Comparison of ENCODE assay signal across 17 cellular contexts in the genomic region with DNA sequence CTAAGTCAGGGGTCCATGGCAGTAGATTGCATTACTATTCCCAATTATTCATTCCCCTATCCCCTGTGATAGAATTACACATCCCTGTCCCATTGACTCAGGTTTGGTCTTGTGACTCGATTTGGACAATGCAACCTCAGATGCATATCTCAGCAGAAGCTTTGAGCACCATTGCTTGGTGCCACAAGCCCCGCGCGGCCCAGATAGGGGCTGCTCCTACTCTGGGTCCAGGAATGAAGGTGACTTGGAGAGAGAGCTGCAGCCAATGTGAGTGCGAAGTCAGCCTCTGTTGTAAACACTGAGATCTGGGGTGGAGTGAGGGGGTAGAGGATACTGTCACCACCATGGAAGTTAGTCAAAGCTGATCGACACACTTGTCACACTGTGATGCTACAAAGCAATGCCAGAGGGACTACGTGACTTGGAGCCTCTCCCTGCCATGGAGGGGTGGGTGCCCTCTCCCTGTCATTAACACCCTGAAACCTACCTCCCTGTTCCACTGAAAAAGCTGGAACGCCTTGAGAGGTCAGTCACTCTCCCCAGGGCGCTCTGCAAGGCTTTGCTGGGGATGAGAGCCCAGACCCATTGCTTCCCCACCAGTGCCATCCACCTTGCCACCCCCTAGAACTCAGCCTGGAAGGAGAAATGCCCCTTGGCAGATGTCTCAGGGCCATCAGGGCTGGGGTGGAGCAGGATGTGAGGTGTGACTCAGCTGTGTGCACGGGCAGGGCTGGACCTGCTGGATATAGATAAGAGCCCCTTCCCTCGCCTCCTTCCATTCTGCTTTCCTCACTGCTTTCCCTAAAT. TPM values are rescaled to one million over a fixed set of nuclear protein-coding genes. Genes with fewer than 3 reads are reported as not detected.
DNase-seq lines count a peak whose midpoint lies in the region; ATAC-seq and TF ChIP-seq lines count a peak whose summit lies in the region.
"Had no signal": no experiment of that assay in that cellular context is flagged by ENCODE, and none has a peak within 500 bp of the region (broad histone marks: within the 10 kb centered on the region; RNA-seq: fewer than 3 reads in every experiment).

No MANE protein-coding gene starts in this region.

- H3K27ac Mint-ChIP-seq in Calu3 (ENCODE audit: unreplicated experiment) = no peak overlapping the region
- H3K27ac Mint-ChIP-seq: activated T-cell treated with anti-CD3 and anti-CD28 coated beads, Interleukin-2, amount 50 U/mL, for 72 hours; T-helper 2 cell treated with Interferon-gamma antibody and Interleukin-4, amounts not matched to agents 5 μg/mL and 100 μg/mL, for 36 hours had no signal

- no peak overlapping the region for H3K4me3 Mint-ChIP-seq in Calu3 (ENCODE audit: low read depth, unreplicated experiment)
- H3K4me3 Mint-ChIP-seq: activated T-cell treated with anti-CD3 and anti-CD28 coated beads, Interleukin-2, amount 50 U/mL, for 72 hours; T-helper 2 cell treated with Interferon-gamma antibody and Interleukin-4, amounts not matched to agents 5 μg/mL and 100 μg/mL, for 36 hours had no signal

- H3K36me3 ChIP-seq in gastroesophageal sphincter (no peaks in the 10 kb centered on the region), gastrocnemius medialis (no peaks in the 10 kb centered on the region), thyroid gland (no peaks in the 10 kb centered on the region)
- H3K36me3 ChIP-seq: ascending aorta had no signal

- peaks cover 16% of the 10 kb centered on the region for H3K4me1 Mint-ChIP-seq in Calu3 (ENCODE audit: low read depth, unreplicated experiment)

- intact Hi-C loops in Calu3 (cut with micrococcal nuclease; ENCODE audit: unreplicated experiment) (no loop called here), gastrocnemius medialis (cut with DNase I; ENCODE audit: low total_unique reads) (no loop called here), thyroid gland (cut with DNase I) (no loop called here)

- no peaks in the 10 kb centered on the region for H3K9me3 Mint-ChIP-seq in Calu3 (ENCODE audit: low read depth, unreplicated experiment)
- H3K9me3 Mint-ChIP-seq: activated T-cell treated with anti-CD3 and anti-CD28 coated beads, Interleukin-2, amount 50 U/mL, for 72 hours; T-helper 2 cell treated with Interferon-gamma antibody and Interleukin-4, amounts not matched to agents 5 μg/mL and 100 μg/mL, for 36 hours had no signal

- no TSS peak for BruUV-seq in Calu3 (replicated peaks; lab: Mats Ljungman, UMichigan)

- H3K4me3 ChIP-seq in gastroesophageal sphincter (no peak overlapping the region), gastrocnemius medialis (no peak overlapping the region), thyroid gland (replicated peaks in 1 of 3) (no peak overlapping the region)
- H3K4me3 ChIP-seq: ascending aorta, testis had no signal

- H3K9me3 ChIP-seq in gastroesophageal sphincter (no peaks in the 10 kb centered on the region), gastrocnemius medialis (no peaks in the 10 kb centered on the region), thyroid gland (no peaks in the 10 kb centered on the region)
- H3K9me3 ChIP-seq: ascending aorta, testis had no signal

- TF ChIP-seq POLR2A in gastroesophageal sphincter (IDR thresholded peaks at IDR 0.05) (no peak), gastrocnemius medialis (IDR thresholded peaks at IDR 0.05) (no peak), thyroid gland (IDR thresholded peaks at IDR 0.05) (no peak)

- TF ChIP-seq EP300 in gastroesophageal sphincter (IDR thresholded peaks at IDR 0.05) = no peak

- no peak overlapping the region for H3K27ac ChIP-seq in gastroesophageal sphincter
- no peak overlapping the region for H3K27ac ChIP-seq in gastrocnemius medialis
- no peak overlapping the region for H3K27ac ChIP-seq in thyroid gland
- H3K27ac ChIP-seq: ascending aorta, testis had no signal

- DNase-seq in Calu3 (peak; percentile 58), LoVo (ENCODE audit: low spot score) (peak; percentile 75), UCSD-AML1 (lab: John Stamatoyannopoulos, UW; ENCODE audit: unreplicated experiment) (peak; percentile 33), islet precursor cell (peak; percentile 76), gastrocnemius medialis (no peak), activated gamma-delta T cell treated with Interleukin-2 at 50 U/mL for 16 hours (no peak), thyroid gland (no peak)
- DNase-seq: activated CD4-positive, alpha-beta T cell treated with anti-CD3 and anti-CD28 coated beads, Interleukin-2, amount 50 U/mL, for 4 hours; activated T-cell treated with anti-CD3 and anti-CD28 coated beads, Interleukin-2, amount 50 U/mL, for 72 hours; HCEC 1CT; NCI-H2107; testis had no signal

- H3K27me3 ChIP-seq in gastroesophageal sphincter (peaks cover 24% of the 10 kb centered on the region), gastrocnemius medialis (no peaks in the 10 kb centered on the region), thyroid gland (no peaks in the 10 kb centered on the region)
- H3K27me3 ChIP-seq: ascending aorta, testis had no signal

- WGBS in gastroesophageal sphincter (ENCODE audit: low coverage in 1 of 2), 2 donors = 47 to 89% methylated on average over 3 to 4 of the region's 11 CpGs
- WGBS in thyroid gland, 2 donors = 83 to 93% methylated on average over 10 to 11 of the region's 11 CpGs

- CTCF ChIA-PET in Calu3 (lab: Charles Lee) = interaction anchor here (1.4 kb wide), 1 partner anchor 9 kb away, joined by 3 read pairs; no protein-coding TSS in a partner anchor

- ATAC-seq in gastroesophageal sphincter (no peak), gastrocnemius medialis (no peak)
- ATAC-seq: activated T-cell treated with anti-CD3 and anti-CD28 coated beads, Interleukin-2, amount 50 U/mL, for 72 hours; Panc1 had no signal

- H3K27me3 Mint-ChIP-seq in Calu3 (ENCODE audit: unreplicated experiment) = no peaks in the 10 kb centered on the region
- H3K27me3 Mint-ChIP-seq: progenitor cell of endocrine pancreas had no signal

- in situ Hi-C loops in gastrocnemius medialis (cut with MboI; ENCODE audit: low sequenced_read_pairs in 4 of 4) = no loop called here

- H3K4me1 ChIP-seq in gastroesophageal sphincter (no peaks in the 10 kb centered on the region), gastrocnemius medialis (no peaks in the 10 kb centered on the region), thyroid gland (peaks cover 0 to under 1% of the 10 kb centered on the region in 2 donors)
- H3K4me1 ChIP-seq: ascending aorta had no signal

- peaks cover 5% of the 10 kb centered on the region for H3K36me3 Mint-ChIP-seq in Calu3 (ENCODE audit: insufficient read depth, unreplicated experiment)

- TF ChIP-seq CTCF in Calu3 (IDR thresholded peaks at IDR 0.05; ENCODE audit: unreplicated experiment) (no peak), gastroesophageal sphincter (IDR thresholded peaks at IDR 0.05) (no peak), gastrocnemius medialis (IDR thresholded peaks at IDR 0.05 in 4 of 5, conservative IDR thresholded peaks at IDR 0.05 in 1 of 5) (no peak), thyroid gland (IDR thresholded peaks at IDR 0.05) (no peak)

RNA-seq across cellular contexts. Expression of gene PLEK2, which starts 6.6 kb away (rescaled TPM):
- total RNA-seq in Calu3 (2022) (34.8 and 39.5 TPM in 2 replicates), gastroesophageal sphincter (under 1 TPM in 1 of 4 donors, not detected in 3; 0.37 TPM), gastrocnemius medialis (under 1 TPM in 2 of 4 donors, not detected in 2; 0.44 to 0.94 TPM), thyroid gland (10 to 100 TPM; 22.0 to 75.2 (median 58.6) TPM)

RNA-seq across cellular contexts. Expression of gene EIF2S1, which starts 58.4 kb away (rescaled TPM):
- total RNA-seq in Calu3 (2022) = 148 and 161 TPM in 2 replicates
- total RNA-seq in gastroesophageal sphincter = 100 to 1,000 TPM; 102 to 180 (median 150) TPM
- total RNA-seq in gastrocnemius medialis = 100 to 1,000 TPM in 3 of 4 donors, 10 to 100 TPM in 1; 87.7 to 164 (median 129) TPM
- 10 to 100 TPM; 53.3 to 98.5 (median 69.6) TPM for total RNA-seq in thyroid gland

RNA-seq across cellular contexts. Expression of gene ATP6V1D, which starts 59.0 kb away (rescaled TPM):
- total RNA-seq in Calu3 (2022) = 45.1 and 53.3 TPM in 2 replicates
- total RNA-seq in gastroesophageal sphincter = 100 to 1,000 TPM in 2 of 4 donors, 10 to 100 TPM in 2; 71.1 to 142 (median 94.3) TPM
- 100 to 1,000 TPM in 1 of 4 donors, 10 to 100 TPM in 3; 69.8 to 126 (median 73.3) TPM for total RNA-seq in gastrocnemius medialis
- total RNA-seq in thyroid gland = 100 to 1,000 TPM; 123 to 220 (median 192) TPM

Comparison
In these comparisons a context has a peak if more than half of its experiments do, and no peak if none do; other contexts are left out.
1. DNase-seq: peak in Calu3 (single experiment), LoVo (single experiment), UCSD-AML1 (single experiment) and islet precursor cell (single experiment); none in gastrocnemius medialis (0 of 2), activated gamma-delta T cell treated with Interleukin-2 at 50 U/mL for 16 hours (single experiment) and thyroid gland (0 of 2).
2. RNA of gene PLEK2, which starts 6.6 kb away (total RNA-seq): 22.0 to 75.2 TPM in thyroid gland and 34.8 to 39.5 TPM in Calu3; 0.44 to 0.94 TPM in gastrocnemius medialis and 0.37 TPM in gastroesophageal sphincter; every median in the first group is over 10 times any median in the second.